8 cellular contexts compared by ENCODE assay signal in the genomic region with DNA sequence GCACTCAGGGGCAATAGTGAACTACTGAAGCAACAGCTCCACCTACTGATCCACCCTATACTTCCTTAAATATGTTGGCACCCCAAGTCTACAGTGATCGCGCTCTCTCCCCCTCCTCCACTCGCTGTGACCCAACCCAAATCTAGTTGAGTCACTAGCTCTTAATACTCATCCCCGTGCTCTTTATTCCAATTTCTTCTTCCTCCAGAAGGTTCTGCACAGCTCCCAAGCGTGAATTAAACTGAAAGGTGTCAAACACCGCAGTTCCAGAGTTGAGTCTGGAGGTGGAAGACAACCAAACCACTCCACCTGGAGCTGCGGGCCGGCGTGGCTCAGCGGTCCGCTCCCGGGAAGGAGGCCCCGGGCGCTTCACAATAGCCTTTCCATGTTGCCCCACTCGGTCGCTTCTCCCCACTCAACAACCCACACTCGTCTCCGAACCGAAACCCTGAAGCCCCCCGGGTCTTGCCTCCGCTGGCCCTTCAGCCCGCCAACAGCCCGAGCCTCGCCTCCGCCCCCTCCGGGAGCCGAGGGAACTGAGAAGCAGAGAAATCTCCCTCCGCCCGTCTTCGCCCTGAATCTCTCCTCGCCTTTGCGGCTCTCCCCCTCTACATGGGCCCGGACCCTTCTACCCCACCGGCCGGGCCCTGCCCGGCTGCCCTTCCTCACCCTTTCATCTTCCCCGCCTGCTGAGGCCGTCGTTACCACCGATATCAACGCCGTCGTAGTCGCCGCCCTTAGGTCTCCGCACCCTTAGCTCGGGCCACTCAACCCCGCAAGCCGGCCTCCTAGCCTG. TPM values are rescaled to one million over a fixed set of nuclear protein-coding genes. Genes with fewer than 3 reads are reported as not detected.
A peak's percentile ranks its signal among the peaks of the same experiment; 100 is the strongest.
DNase-seq lines count a peak whose midpoint lies in the region; ATAC-seq and TF ChIP-seq lines count a peak whose summit lies in the region.

No MANE protein-coding gene starts in this region.

- H2BK15ac ChIP-seq in neuronal stem cell (ENCODE audit: low read length) = peak overlapping the region; percentile 27

- no peak overlapping the region for H2BK12ac ChIP-seq in neuronal stem cell (ENCODE audit: low read length)

- RAD21 ChIA-PET in HCT116 (lab: Charles Lee; ENCODE audit: low non-redundant PET in 1 of 2, low total read pairs in 2 of 2, uncharacterized antibody in 2 of 2, unreplicated experiment in 2 of 2) = no interaction called here

- H3K23ac ChIP-seq in neuronal stem cell (ENCODE audit: low read depth, low read length, poor library complexity) = peak overlapping the region; percentile 96

- no peaks in the 10 kb centered on the region for H3K27me3 ChIP-seq in HCT116 (ENCODE audit: insufficient read depth, low read length)
- H3K27me3 ChIP-seq in MM.1S (replicated peaks; ENCODE audit: insufficient read depth, low read length) = no peaks in the 10 kb centered on the region
- H3K27me3 ChIP-seq in neuronal stem cell (ENCODE audit: control insufficient read depth in 3 of 3, insufficient read depth in 3 of 3, low read depth in 1 of 3, low read length in 3 of 3) = no peaks in the 10 kb centered on the region

- POLR2A ChIA-PET in HCT116 (lab: Charles Lee) = interaction anchor here (1.2 to 2.7 kb wide), 2 partner anchors 9 to 16 kb away, joined by 4 to 7 read pairs; no protein-coding TSS in a partner anchor

- peak overlapping the region; percentile 95 for H3K27ac ChIP-seq in HCT116 (ENCODE audit: low read depth, low read length)
- peak overlapping the region; percentile 100 for H3K27ac ChIP-seq in MM.1S (ENCODE audit: low read length)
- H3K27ac ChIP-seq in neuronal stem cell (replicated peaks; ENCODE audit: low read length) = peak overlapping the region; percentile 70
- peak overlapping the region; percentile 100 for H3K27ac ChIP-seq in substantia nigra (ENCODE audit: low read depth, low read length, poor library complexity, severe bottlenecking)

- peak; percentile 74 for ATAC-seq in HCT116

- H4K91ac ChIP-seq in neuronal stem cell (ENCODE audit: low read depth, low read length, poor library complexity) = no peak overlapping the region

- DNase-seq in EL = peak; percentile 90
- DNase-seq in HCT116 (ENCODE audit: low read depth, low spot score) = peak; percentile 80
- DNase-seq in MM.1S = peak; percentile 90
- DNase-seq in SHP77 treated with DMSO at 0.1 percent for 48 hours (lab: John Stamatoyannopoulos, UW) = peak; percentile 77
- peak; percentile 73 for DNase-seq in activated gamma-delta T cell treated with Interleukin-2 at 50 U/mL for 16 hours
- DNase-seq in foreskin fibroblast = peak; percentile 88 to 94
- DNase-seq in neuronal stem cell (ENCODE audit: low spot score) = peak; percentile 62
- peak in 43 of 49 donors; percentile 3 to 78 (median 47) for DNase-seq in substantia nigra (lab: John Stamatoyannopoulos, UW)

- H4K20me1 ChIP-seq in HCT116 (ENCODE audit: insufficient read depth) = peaks cover 35% of the 10 kb centered on the region; the same call in 1 of the 2 replicates
- H4K20me1 ChIP-seq in MM.1S (ENCODE audit: insufficient read depth, low read length) = peaks cover 31% of the 10 kb centered on the region

- BruUV-seq in HCT116 (replicated peaks; lab: Mats Ljungman, UMichigan) = no TSS peak

- peaks cover 60% of the 10 kb centered on the region for H3F3A ChIP-seq in MM.1S (ENCODE audit: insufficient read depth, low read length)

- H3K4me2 ChIP-seq in HCT116 (ENCODE audit: low read length) (peak overlapping the region; percentile 90), MM.1S (ENCODE audit: low read depth, low read length) (peak overlapping the region; percentile 92; the same call in 1 of the 2 replicates), neuronal stem cell (ENCODE audit: insufficient read depth, low read length, poor library complexity, severe bottlenecking) (peak overlapping the region; percentile 75)

- H3K79me1 ChIP-seq in neuronal stem cell (ENCODE audit: low read depth, low read length) = peaks cover 7% of the 10 kb centered on the region

- no peak overlapping the region for H4K8ac ChIP-seq in neuronal stem cell (ENCODE audit: low read depth, low read length)

- peak overlapping the region; percentile 96 for H3K18ac ChIP-seq in neuronal stem cell (ENCODE audit: low read length)

- H3K14ac ChIP-seq in neuronal stem cell (ENCODE audit: low read length) = peak overlapping the region; percentile 25

- peaks cover 6 to 23% of the 10 kb centered on the region in 2 experiments; a peak in 3 of 4 replicates for H3K4me1 ChIP-seq in HCT116 (ENCODE audit: control insufficient read depth in 1 of 2, insufficient read depth in 2 of 2, low read length in 2 of 2)
- peaks cover 23% of the 10 kb centered on the region for H3K4me1 ChIP-seq in MM.1S (ENCODE audit: low read length)
- H3K4me1 ChIP-seq in neuronal stem cell (ENCODE audit: control insufficient read depth in 2 of 2, insufficient read depth in 1 of 2, low read depth in 1 of 2, low read length in 2 of 2) = peaks cover 4 to 25% of the 10 kb centered on the region in 2 donors

- no peak overlapping the region for H2BK120ac ChIP-seq in neuronal stem cell (ENCODE audit: low read depth, low read length)

- CTCF ChIA-PET in HCT116 (lab: Charles Lee) = interaction anchor here (0.5 to 2.0 kb wide), 9 partner anchors 10 to 681 kb away, joined by 3 to 29 read pairs (median 3); no protein-coding TSS in a partner anchor

- H3K36me3 ChIP-seq in HCT116 (ENCODE audit: control insufficient read depth in 1 of 2, insufficient read depth in 2 of 2, low read length in 2 of 2) = peaks cover 2 to 20% of the 10 kb centered on the region in 2 experiments; a peak in 1 of 4 replicates
- no peaks in the 10 kb centered on the region for H3K36me3 ChIP-seq in MM.1S (replicated peaks; ENCODE audit: insufficient read depth, low read length)
- H3K36me3 ChIP-seq in neuronal stem cell (replicated peaks in 1 of 2; ENCODE audit: control insufficient read depth in 2 of 2, insufficient read depth in 2 of 2, low read length in 2 of 2) = peaks cover 2 to 37% of the 10 kb centered on the region in 2 donors

- peaks cover 85% of the 10 kb centered on the region for H3K79me2 ChIP-seq in HCT116 (ENCODE audit: insufficient read depth, low read length)
- peaks cover 90% of the 10 kb centered on the region for H3K79me2 ChIP-seq in MM.1S (ENCODE audit: low read length)

- H2AFZ ChIP-seq in HCT116 (ENCODE audit: low read depth, low read length, poor library complexity, severe bottlenecking) (no peak overlapping the region), MM.1S (ENCODE audit: low read length) (peak overlapping the region; percentile 88), neuronal stem cell (ENCODE audit: low read length) (peak overlapping the region; percentile 98)

- H3K9me2 ChIP-seq in HCT116 (ENCODE audit: insufficient read depth) (no peaks in the 10 kb centered on the region), MM.1S (replicated peaks; ENCODE audit: insufficient read depth, low read length) (no peaks in the 10 kb centered on the region)

- H3K9ac ChIP-seq in HCT116 (ENCODE audit: low read length) (peak overlapping the region; percentile 99), MM.1S (ENCODE audit: low read length) (peak overlapping the region; percentile 99), neuronal stem cell (ENCODE audit: low read depth, low read length, poor library complexity) (peak overlapping the region; percentile 93)

- no CpG with 5 or more reads among the region's 49 CpGs for WGBS in neuronal stem cell (ENCODE audit: extremely low coverage in 2 of 2, insufficient read length in 2 of 2, insufficient replicate concordance in 1 of 2), 2 donors

- no peak for TF ChIP-seq POLR2A in HCT116 (IDR thresholded peaks at IDR 0.05; ENCODE audit: borderline replicate concordance, extremely low read depth, insufficient read depth, insufficient read length)

- H2BK5ac ChIP-seq in neuronal stem cell (ENCODE audit: low read length) = peak overlapping the region; percentile 71

- peak overlapping the region; percentile 77 for H3K4ac ChIP-seq in neuronal stem cell (ENCODE audit: low read length)

- peak overlapping the region; percentile 85 for H2AK5ac ChIP-seq in neuronal stem cell (ENCODE audit: low read depth, low read length)

- TF ChIP-seq CTCF in HCT116 (IDR thresholded peaks at IDR 0.05 in 2 of 3, conservative IDR thresholded peaks at IDR 0.05 in 1 of 3; ENCODE audit: borderline replicate concordance in 1 of 3, insufficient read depth in 1 of 3, low read depth in 2 of 3, low read length in 2 of 3) = peak; percentile 48 to 63 (median 62); a peak in 5 of 6 replicates
- peak; percentile 60 for TF ChIP-seq CTCF in MM.1S (IDR thresholded peaks at IDR 0.05; ENCODE audit: low read length)
- TF ChIP-seq CTCF in foreskin fibroblast (IDR thresholded peaks at IDR 0.05; ENCODE audit: low read depth, low read length) = peak; percentile 58

- H3K4me3 ChIP-seq in HCT116 (replicated peaks in 1 of 2; ENCODE audit: low read depth in 1 of 2, low read length in 2 of 2) (peak overlapping the region; percentile 93), MM.1S (ENCODE audit: low read length) (peak overlapping the region; percentile 96), foreskin fibroblast (ENCODE audit: low read depth in 1 of 2, low read length in 2 of 2) (peak overlapping the region; percentile 82 to 95), neuronal stem cell (ENCODE audit: low read length in 2 of 2) (peak overlapping the region; percentile 88 to 97)

- H3K9me3 ChIP-seq in HCT116 (ENCODE audit: control insufficient read depth in 1 of 2, insufficient read depth in 1 of 2, low read depth in 1 of 2, low read length in 2 of 2) = no peaks in the 10 kb centered on the region
- no peaks in the 10 kb centered on the region for H3K9me3 ChIP-seq in MM.1S (replicated peaks; ENCODE audit: insufficient read depth, low read length)
- no peaks in the 10 kb centered on the region for H3K9me3 ChIP-seq in neuronal stem cell (replicated peaks in 1 of 2; ENCODE audit: control insufficient read depth in 2 of 2, insufficient read depth in 1 of 2, low read depth in 1 of 2, low read length in 2 of 2)

- peak; percentile 68 for TF ChIP-seq RAD21 in HCT116 (IDR thresholded peaks at IDR 0.05; ENCODE audit: low read depth)

- intact Hi-C loops in HCT116 (cut with micrococcal nuclease) = loop anchor here (2.0 kb wide), 1 partner anchor 251 kb away; no protein-coding TSS in a partner anchor

TF ChIP-seq in HCT116, 20 proteins besides CTCF, POLR2A, EP300 and RAD21 (continues in another document):
- TF ChIP-seq ELF1 (IDR thresholded peaks at IDR 0.05; ENCODE audit: borderline replicate concordance, low read depth) = no peak
- TF ChIP-seq EZH2phosphoT487 (IDR thresholded peaks at IDR 0.05; ENCODE audit: borderline replicate concordance) = no peak
- TF ChIP-seq YY1 (IDR thresholded peaks at IDR 0.05; ENCODE audit: extremely low read depth, insufficient replicate concordance, low read depth, low read length) = no peak
- TF ChIP-seq CEBPB (IDR thresholded peaks at IDR 0.05; ENCODE audit: low read depth) = no peak

RNA-seq across cellular contexts. Expression of gene NAA50, which starts 0.6 kb away (rescaled TPM):
- 233 TPM for total RNA-seq in HCT116 (2021; ENCODE audit: unreplicated experiment)
- polyA plus RNA-seq in HCT116 (2012) = 101 and 105 TPM in 2 replicates
- 102 TPM for polyA plus RNA-seq in neuronal stem cell (2013, experiment 1 of 2)
- polyA plus RNA-seq in neuronal stem cell (2013, experiment 2 of 2) = 102 TPM

RNA-seq across cellular contexts. Expression of gene ATP6V1A, which starts 1.4 kb away (rescaled TPM):
- 54.7 TPM for total RNA-seq in HCT116 (2021; ENCODE audit: unreplicated experiment)
- 10.2 and 12.9 TPM in 2 replicates for polyA plus RNA-seq in HCT116 (2012)
- polyA plus RNA-seq in neuronal stem cell (2013, experiment 1 of 2) = 25.0 TPM
- polyA plus RNA-seq in neuronal stem cell (2013, experiment 2 of 2) = 25.5 TPM

RNA-seq across cellular contexts. Expression of gene USF3, which starts 49.0 kb away (rescaled TPM):
- total RNA-seq in HCT116 (2021; ENCODE audit: unreplicated experiment) = 13.5 TPM
- 4.0 and 4.1 TPM in 2 replicates for polyA plus RNA-seq in HCT116 (2012)
- polyA plus RNA-seq in neuronal stem cell (2013, experiment 1 of 2) = 7.8 TPM
- polyA plus RNA-seq in neuronal stem cell (2013, experiment 2 of 2) = 8.3 TPM

Comparison
In these comparisons a context has a peak if more than half of its experiments do, and no peak if none do; other contexts are left out.
1. Peak in every context shown above with its lines: DNase-seq, ATAC-seq, H3K4me3 ChIP-seq and H3K27ac ChIP-seq.